ENCODE assay signal across 3 cellular contexts in genomic region chr3:163273694-163274093, GRCh38.
TF ChIP-seq lines count a peak whose summit lies in the region.

No MANE protein-coding gene starts in this region.

TF ChIP-seq in SK-N-SH, 30 proteins besides CTCF, POLR2A, EP300 and RAD21 (continued from another document):
- TF ChIP-seq SMC3 (IDR thresholded peaks at IDR 0.05; ENCODE audit: low read depth, low read length): peak; percentile 5; the same call in 1 of the 2 replicates

TF ChIP-seq in SK-N-SH treated with all-trans-retinoic acid at 6 μM for 48 hours, 23 proteins besides CTCF, POLR2A, EP300 and RAD21 (continued from another document):
- TF ChIP-seq TSHZ2 (CRISPR knock-in tag; IDR thresholded peaks at IDR 0.05): no peak

TF ChIP-seq in GM12878, 131 proteins besides CTCF, POLR2A, EP300 and RAD21 (continued from another document):
- TF ChIP-seq, protein P1, sequence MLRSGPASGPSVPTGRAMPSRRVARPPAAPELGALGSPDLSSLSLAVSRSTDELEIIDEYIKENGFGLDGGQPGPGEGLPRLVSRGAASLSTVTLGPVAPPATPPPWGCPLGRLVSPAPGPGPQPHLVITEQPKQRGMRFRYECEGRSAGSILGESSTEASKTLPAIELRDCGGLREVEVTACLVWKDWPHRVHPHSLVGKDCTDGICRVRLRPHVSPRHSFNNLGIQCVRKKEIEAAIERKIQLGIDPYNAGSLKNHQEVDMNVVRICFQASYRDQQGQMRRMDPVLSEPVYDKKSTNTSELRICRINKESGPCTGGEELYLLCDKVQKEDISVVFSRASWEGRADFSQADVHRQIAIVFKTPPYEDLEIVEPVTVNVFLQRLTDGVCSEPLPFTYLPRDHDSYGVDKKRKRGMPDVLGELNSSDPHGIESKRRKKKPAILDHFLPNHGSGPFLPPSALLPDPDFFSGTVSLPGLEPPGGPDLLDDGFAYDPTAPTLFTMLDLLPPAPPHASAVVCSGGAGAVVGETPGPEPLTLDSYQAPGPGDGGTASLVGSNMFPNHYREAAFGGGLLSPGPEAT (IDR thresholded peaks at IDR 0.05; ENCODE audit: low read depth): no peak
- TF ChIP-seq RB1 (IDR thresholded peaks at IDR 0.05; ENCODE audit: borderline replicate concordance): no peak
- no peak for TF ChIP-seq ETV6 (conservative IDR thresholded peaks at IDR 0.05 in 1 of 2, IDR thresholded peaks at IDR 0.05 in 1 of 2; ENCODE audit: borderline replicate concordance in 1 of 2, low read depth in 1 of 2)
- TF ChIP-seq POLR2AphosphoS2 (IDR thresholded peaks at IDR 0.05; ENCODE audit: low read depth, low read length): no peak
- TF ChIP-seq, protein P2, sequence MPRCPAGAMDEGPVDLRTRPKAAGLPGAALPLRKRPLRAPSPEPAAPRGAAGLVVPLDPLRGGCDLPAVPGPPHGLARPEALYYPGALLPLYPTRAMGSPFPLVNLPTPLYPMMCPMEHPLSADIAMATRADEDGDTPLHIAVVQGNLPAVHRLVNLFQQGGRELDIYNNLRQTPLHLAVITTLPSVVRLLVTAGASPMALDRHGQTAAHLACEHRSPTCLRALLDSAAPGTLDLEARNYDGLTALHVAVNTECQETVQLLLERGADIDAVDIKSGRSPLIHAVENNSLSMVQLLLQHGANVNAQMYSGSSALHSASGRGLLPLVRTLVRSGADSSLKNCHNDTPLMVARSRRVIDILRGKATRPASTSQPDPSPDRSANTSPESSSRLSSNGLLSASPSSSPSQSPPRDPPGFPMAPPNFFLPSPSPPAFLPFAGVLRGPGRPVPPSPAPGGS (IDR thresholded peaks at IDR 0.05; ENCODE audit: borderline replicate concordance, insufficient read depth, low read depth, low read length, poor library complexity, severe bottlenecking): no peak
- no peak for TF ChIP-seq EZH2 (IDR thresholded peaks at IDR 0.05; ENCODE audit: borderline replicate concordance, control insufficient read depth, low read depth, low read length)
- TF ChIP-seq EGR1 (IDR thresholded peaks at IDR 0.05; ENCODE audit: borderline replicate concordance in 1 of 2, low read depth in 2 of 2, low read length in 2 of 2): no peak
- TF ChIP-seq CBX5 (IDR thresholded peaks at IDR 0.05; ENCODE audit: low read depth): no peak
- TF ChIP-seq CHD2 (IDR thresholded peaks at IDR 0.05; ENCODE audit: borderline replicate concordance, low read depth, low read length): no peak
- TF ChIP-seq HDAC6 (IDR thresholded peaks at IDR 0.05; ENCODE audit: unreplicated experiment): no peak
- TF ChIP-seq NFXL1 (IDR thresholded peaks at IDR 0.05; ENCODE audit: borderline replicate concordance): no peak
- no peak for TF ChIP-seq TAF1 (IDR thresholded peaks at IDR 0.05; ENCODE audit: borderline replicate concordance, low read depth, low read length)
- no peak for TF ChIP-seq TBL1XR1 (IDR thresholded peaks at IDR 0.05; ENCODE audit: low read depth, low read length)
- no peak for TF ChIP-seq PAX8 (IDR thresholded peaks at IDR 0.05)
